ENCODE assay signal across 9 cellular contexts in the genomic region with DNA sequence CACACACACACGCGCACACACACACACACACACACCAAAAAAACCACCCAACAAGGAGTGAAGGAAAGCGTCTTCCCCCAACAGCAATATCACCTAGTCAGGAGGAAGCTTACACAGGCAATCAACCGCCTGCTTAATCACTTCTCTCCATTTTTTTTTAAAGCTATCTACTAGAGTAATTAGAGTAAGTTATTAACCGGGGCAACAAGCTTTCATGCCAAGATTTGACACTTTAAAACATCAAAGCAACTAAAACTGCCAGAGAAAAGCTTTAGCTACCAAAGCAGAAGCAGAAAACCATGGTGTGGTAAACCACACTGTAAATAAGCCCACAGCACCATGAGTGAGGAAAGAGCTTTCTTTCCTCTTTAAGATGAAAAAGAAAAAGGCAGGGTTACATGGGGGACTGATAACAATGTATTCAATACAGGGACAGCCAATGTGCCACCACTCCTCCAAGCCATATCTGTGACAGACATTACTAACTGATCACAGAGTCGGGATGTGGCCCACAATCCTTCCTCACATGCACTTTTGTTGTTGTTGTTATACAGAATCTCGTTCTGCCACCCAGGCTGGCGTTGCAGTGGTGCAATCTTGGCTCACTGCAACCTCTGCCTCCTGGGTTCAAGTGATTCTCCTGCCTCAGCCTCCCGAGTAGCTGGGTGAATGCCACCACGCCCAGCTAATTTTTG.
DNase-seq lines count a peak whose midpoint lies in the region; ATAC-seq and TF ChIP-seq lines count a peak whose summit lies in the region.
"Had no signal": no experiment of that assay in that cellular context is flagged by ENCODE, and none has a peak within 500 bp of the region (broad histone marks: within the 10 kb centered on the region; RNA-seq: fewer than 3 reads in every experiment).

No MANE protein-coding gene starts in this region.

- H3K36me3 Mint-ChIP-seq in effector memory CD8-positive, alpha-beta T cell (ENCODE audit: insufficient read depth), result peaks cover 8% of the 10 kb centered on the region

- H3K4me3 Mint-ChIP-seq in effector memory CD8-positive, alpha-beta T cell, result peak overlapping the region; percentile 75 to 89
- peak overlapping the region; percentile 85 to 87 for H3K4me3 Mint-ChIP-seq in stimulated activated naive CD8-positive, alpha-beta T cell treated with anti-CD3 and anti-CD28 coated beads, Interleukin-15, amount 100 ng/mL, for 72 hours
- H3K4me3 Mint-ChIP-seq: neural crest cell had no signal

- no TSS peak for BruUV-seq in PC-3 (replicated peaks; lab: Mats Ljungman, UMichigan)

- H2AFZ ChIP-seq in PC-3 (ENCODE audit: low read length), result no peak overlapping the region

- ATAC-seq in effector memory CD8-positive, alpha-beta T cell (replicated peaks), result peak; percentile 84
- ATAC-seq in stimulated activated naive CD8-positive, alpha-beta T cell treated with anti-CD3 and anti-CD28 coated beads, Interleukin-15, amount 100 ng/mL, for 72 hours, result peak; percentile 81
- ATAC-seq in HG03039 (IDR thresholded peaks at IDR 0.05; ENCODE audit: unreplicated experiment) (no peak), left lobe of liver (no peak), PC-3 (no peak)

- no peak overlapping the region for H3K9ac ChIP-seq in PC-3 (ENCODE audit: low read length)

- POLR2A ChIA-PET in PC-3 (lab: Charles Lee; ENCODE audit: unreplicated experiment), result no interaction called here

- intact Hi-C loops in PC-3 (cut with micrococcal nuclease), result no loop called here

- H3K27ac Mint-ChIP-seq in effector memory CD8-positive, alpha-beta T cell, result peak overlapping the region; percentile 62 to 94
- peak overlapping the region; percentile 73 to 79 for H3K27ac Mint-ChIP-seq in stimulated activated naive CD8-positive, alpha-beta T cell treated with anti-CD3 and anti-CD28 coated beads, Interleukin-15, amount 100 ng/mL, for 72 hours

- no peaks in the 10 kb centered on the region for H3F3A ChIP-seq in PC-3 (ENCODE audit: low read length, unreplicated experiment)

- H3K4me1 Mint-ChIP-seq in effector memory CD8-positive, alpha-beta T cell (ENCODE audit: low read depth in 2 of 2), result peaks cover 36 to 37% of the 10 kb centered on the region in 2 donors
- H3K4me1 Mint-ChIP-seq in stimulated activated naive CD8-positive, alpha-beta T cell treated with anti-CD3 and anti-CD28 coated beads, Interleukin-15, amount 100 ng/mL, for 72 hours, result peaks cover 65% of the 10 kb centered on the region

- no peak overlapping the region for H3K4me2 ChIP-seq in PC-3 (ENCODE audit: low read length)

- no peaks in the 10 kb centered on the region for H4K20me1 ChIP-seq in PC-3 (ENCODE audit: low read length)

- H3K4me3 ChIP-seq in PC-3 (ENCODE audit: low read length), result no peak overlapping the region

- no peaks in the 10 kb centered on the region for H3K4me1 ChIP-seq in PC-3 (ENCODE audit: insufficient read depth, low read length)

- H3K9me3 Mint-ChIP-seq in effector memory CD8-positive, alpha-beta T cell, result no peaks in the 10 kb centered on the region
- no peaks in the 10 kb centered on the region for H3K9me3 Mint-ChIP-seq in stimulated activated naive CD8-positive, alpha-beta T cell treated with anti-CD3 and anti-CD28 coated beads, Interleukin-15, amount 100 ng/mL, for 72 hours
- H3K9me3 Mint-ChIP-seq: neural crest cell had no signal

- no peaks in the 10 kb centered on the region for H3K27me3 ChIP-seq in PC-3 (ENCODE audit: low read length)

- H3K79me2 ChIP-seq in PC-3 (ENCODE audit: low read length), result no peaks in the 10 kb centered on the region

- no peaks in the 10 kb centered on the region for H3K9me3 ChIP-seq in PC-3 (ENCODE audit: low read length)

- H3K27me3 Mint-ChIP-seq in effector memory CD8-positive, alpha-beta T cell, result no peaks in the 10 kb centered on the region
- no peaks in the 10 kb centered on the region for H3K27me3 Mint-ChIP-seq in stimulated activated naive CD8-positive, alpha-beta T cell treated with anti-CD3 and anti-CD28 coated beads, Interleukin-15, amount 100 ng/mL, for 72 hours

- CTCF ChIA-PET in PC-3 (lab: Charles Lee), result no interaction called here

- DNase-seq in activated CD4-positive, CD25-positive, alpha-beta regulatory T cell treated with anti-CD3 and anti-CD28 coated beads, Interleukin-2, amount 50 U/mL, for 16 hours (ENCODE audit: low read depth, low spot score), result peak; percentile 1
- no peak for DNase-seq in activated CD4-positive, CD25-positive, alpha-beta regulatory T cell treated with anti-CD3 and anti-CD28 coated beads, Interleukin-2, amount 50 U/mL, for 72 hours
- DNase-seq in NOMO-1 (lab: John Stamatoyannopoulos, UW; ENCODE audit: unreplicated experiment in 2 of 2) (peak; percentile 64 to 91), left lobe of liver (ENCODE audit: low spot score) (no peak), PC-3 (no peak)
- DNase-seq in effector memory CD8-positive, alpha-beta T cell, result peak; percentile 9 to 41 (median 24)
- DNase-seq in stimulated activated naive CD8-positive, alpha-beta T cell treated with anti-CD3 and anti-CD28 coated beads, Interleukin-15, amount 100 ng/mL, for 72 hours, result peak; percentile 36 to 51

- no peak for TF ChIP-seq CTCF in PC-3 (conservative IDR thresholded peaks at IDR 0.05; ENCODE audit: low read depth, low read length)

- no peaks in the 10 kb centered on the region for H3K9me2 ChIP-seq in PC-3 (replicated peaks; ENCODE audit: low read length)

- no peaks in the 10 kb centered on the region for H3K36me3 ChIP-seq in PC-3 (ENCODE audit: low read depth, low read length)

- H3K27ac ChIP-seq in PC-3 (ENCODE audit: low read length), result no peak overlapping the region

Comparison
In these comparisons a context has a peak if more than half of its experiments do, and no peak if none do; other contexts are left out.
1. DNase-seq: peak in activated CD4-positive, CD25-positive, alpha-beta regulatory T cell treated with anti-CD3 and anti-CD28 coated beads, Interleukin-2, amount 50 U/mL, for 16 hours (single experiment), NOMO-1 (2 of 2), effector memory CD8-positive, alpha-beta T cell (3 of 3) and stimulated activated naive CD8-positive, alpha-beta T cell treated with anti-CD3 and anti-CD28 coated beads, Interleukin-15, amount 100 ng/mL, for 72 hours (2 of 2); none in activated CD4-positive, CD25-positive, alpha-beta regulatory T cell treated with anti-CD3 and anti-CD28 coated beads, Interleukin-2, amount 50 U/mL, for 72 hours (single experiment), left lobe of liver (single experiment) and PC-3 (single experiment).
2. ATAC-seq: peak in effector memory CD8-positive, alpha-beta T cell (single experiment) and stimulated activated naive CD8-positive, alpha-beta T cell treated with anti-CD3 and anti-CD28 coated beads, Interleukin-15, amount 100 ng/mL, for 72 hours (single experiment); none in HG03039 (single experiment), left lobe of liver (single experiment) and PC-3 (single experiment).